In genomic region chr13:40434516-40435397, GRCh38 we compare ENCODE assay signal across 19 cellular contexts.
DNase-seq lines count a peak whose midpoint lies in the region; ATAC-seq and TF ChIP-seq lines count a peak whose summit lies in the region.
"Had no signal": no experiment of that assay in that cellular context is flagged by ENCODE, and none has a peak within 500 bp of the region (broad histone marks: within the 10 kb centered on the region; RNA-seq: fewer than 3 reads in every experiment).

No MANE protein-coding gene starts in this region.

- no peak for ATAC-seq in activated CD8-positive, alpha-beta memory T cell treated with anti-CD3 and anti-CD28 coated beads, Interleukin-2, amount 10 ng/mL, durations not matched to agents 7 days and 5 days
- ATAC-seq in GM19351 (IDR thresholded peaks at IDR 0.05; ENCODE audit: unreplicated experiment) = peak; percentile 51
- ATAC-seq in naive thymus-derived CD4-positive, alpha-beta T cell = no peak
- no peak for ATAC-seq in GM18870 (IDR thresholded peaks at IDR 0.05; ENCODE audit: unreplicated experiment)
- ATAC-seq: SK-N-SH treated with all-trans-retinoic acid at 6 μM for 48 hours had no signal

- H3K9ac ChIP-seq in OCI-LY1 (ENCODE audit: low read length) = peak overlapping the region; percentile 33
- H3K9ac ChIP-seq: parathyroid adenoma had no signal

- TF ChIP-seq CTCF in OCI-LY1 (IDR thresholded peaks at IDR 0.05; ENCODE audit: low read length) = no peak

- H3K27me3 ChIP-seq in OCI-LY1 (ENCODE audit: insufficient read depth, low read length) = no peaks in the 10 kb centered on the region
- no peaks in the 10 kb centered on the region for H3K27me3 ChIP-seq in naive thymus-derived CD4-positive, alpha-beta T cell (ENCODE audit: control insufficient read depth in 2 of 2, insufficient read depth in 2 of 2, low read length in 2 of 2)

- no peak overlapping the region for H2AFZ ChIP-seq in OCI-LY1 (ENCODE audit: low read length)
- H2AFZ ChIP-seq: parathyroid adenoma had no signal

- H3K27ac Mint-ChIP-seq in activated CD8-positive, alpha-beta memory T cell treated with anti-CD3 and anti-CD28 coated beads, Interleukin-2, amount 10 ng/mL, durations not matched to agents 7 days and 5 days = peak overlapping the region; percentile 63
- peak overlapping the region in 8 of 9 donors; percentile 44 to 94 (median 86) for H3K27ac Mint-ChIP-seq in naive thymus-derived CD4-positive, alpha-beta T cell
- H3K27ac Mint-ChIP-seq: type B pancreatic cell had no signal

- intact Hi-C loops in naive thymus-derived CD4-positive, alpha-beta T cell (cut with micrococcal nuclease) = loop anchor here (5.0 kb wide), 3 partner anchors 117 to 247 kb away; partner anchors contain the start of gene FOXO1 (in 1 of the 2)

- H3K9me3 Mint-ChIP-seq in activated CD8-positive, alpha-beta memory T cell treated with anti-CD3 and anti-CD28 coated beads, Interleukin-2, amount 10 ng/mL, durations not matched to agents 7 days and 5 days (ENCODE audit: low read depth) = no peaks in the 10 kb centered on the region
- H3K9me3 Mint-ChIP-seq in naive thymus-derived CD4-positive, alpha-beta T cell = no peaks in the 10 kb centered on the region

- no peak overlapping the region for H3K4me3 ChIP-seq in OCI-LY1 (ENCODE audit: low read depth, low read length, poor library complexity, severe bottlenecking)
- H3K4me3 ChIP-seq in naive thymus-derived CD4-positive, alpha-beta T cell (ENCODE audit: low read length) = no peak overlapping the region
- H3K4me3 ChIP-seq: skin epidermis had no signal

- no peak overlapping the region for H3K4me3 Mint-ChIP-seq in activated CD8-positive, alpha-beta memory T cell treated with anti-CD3 and anti-CD28 coated beads, Interleukin-2, amount 10 ng/mL, durations not matched to agents 7 days and 5 days
- peak overlapping the region; percentile 15 to 70 (median 60) for H3K4me3 Mint-ChIP-seq in naive thymus-derived CD4-positive, alpha-beta T cell
- H3K4me3 Mint-ChIP-seq: type B pancreatic cell had no signal

- H3K36me3 Mint-ChIP-seq in activated CD8-positive, alpha-beta memory T cell treated with anti-CD3 and anti-CD28 coated beads, Interleukin-2, amount 10 ng/mL, durations not matched to agents 7 days and 5 days = peaks cover 6% of the 10 kb centered on the region
- no peaks in the 10 kb centered on the region for H3K36me3 Mint-ChIP-seq in naive thymus-derived CD4-positive, alpha-beta T cell
- H3K36me3 Mint-ChIP-seq: type B pancreatic cell had no signal

- POLR2A ChIA-PET in naive thymus-derived CD4-positive, alpha-beta T cell (lab: Charles Lee) = interaction anchor here (0.8 to 1.6 kb wide), 11 partner anchors 9 to 247 kb away, joined by 3 to 5 read pairs (median 4); no protein-coding TSS in a partner anchor

- H3K9me2 ChIP-seq in OCI-LY1 (ENCODE audit: low read depth, low read length) = no peaks in the 10 kb centered on the region

- no peaks in the 10 kb centered on the region for H3K79me2 ChIP-seq in OCI-LY1 (ENCODE audit: insufficient read depth, low read length)
- H3K79me2 ChIP-seq: parathyroid adenoma had no signal

- no peaks in the 10 kb centered on the region for H4K20me1 ChIP-seq in OCI-LY1 (ENCODE audit: insufficient read depth, low read length)

- CTCF ChIA-PET in activated CD8-positive, alpha-beta memory T cell treated with anti-CD3 and anti-CD28 coated beads, Interleukin-2, amount 10 ng/mL, durations not matched to agents 7 days and 5 days (lab: Charles Lee) = interaction anchor here (1.0 to 1.5 kb wide), 4 partner anchors 10 to 50 kb away, joined by 3 to 4 read pairs (median 4); no protein-coding TSS in a partner anchor
- CTCF ChIA-PET in naive thymus-derived CD4-positive, alpha-beta T cell (lab: Charles Lee) = interaction anchor here (0.8 to 1.3 kb wide), 4 partner anchors 15 to 492 kb away, joined by 3 to 4 read pairs (median 3); no protein-coding TSS in a partner anchor

- peaks cover 86% of the 10 kb centered on the region for H3K4me1 ChIP-seq in OCI-LY1 (ENCODE audit: insufficient read depth, low read length, severe bottlenecking)
- H3K4me1 ChIP-seq in naive thymus-derived CD4-positive, alpha-beta T cell (ENCODE audit: control insufficient read depth in 2 of 2, insufficient read depth in 2 of 2, low read length in 2 of 2) = peaks cover 28 to 66% of the 10 kb centered on the region in 2 donors
- H3K4me1 ChIP-seq: parathyroid adenoma had no signal

- H3F3A ChIP-seq in OCI-LY1 (ENCODE audit: insufficient read depth, low read length) = no peaks in the 10 kb centered on the region; the same call in 1 of the 2 replicates

- peaks cover 49% of the 10 kb centered on the region for H3K4me1 Mint-ChIP-seq in activated CD8-positive, alpha-beta memory T cell treated with anti-CD3 and anti-CD28 coated beads, Interleukin-2, amount 10 ng/mL, durations not matched to agents 7 days and 5 days
- peaks cover 38 to 88% (median 81%) of the 10 kb centered on the region in 7 donors for H3K4me1 Mint-ChIP-seq in naive thymus-derived CD4-positive, alpha-beta T cell

- H3K27ac ChIP-seq in OCI-LY1 (ENCODE audit: low read depth, low read length, poor library complexity, severe bottlenecking) = peak overlapping the region; percentile 97
- H3K27ac ChIP-seq in naive thymus-derived CD4-positive, alpha-beta T cell (ENCODE audit: low read depth, low read length) = peak overlapping the region; percentile 50
- H3K27ac ChIP-seq: parathyroid adenoma had no signal

- peak overlapping the region; percentile 35; the same call in 1 of the 2 replicates for H3K4me2 ChIP-seq in OCI-LY1 (ENCODE audit: low read length)

- no peaks in the 10 kb centered on the region for H3K27me3 Mint-ChIP-seq in activated CD8-positive, alpha-beta memory T cell treated with anti-CD3 and anti-CD28 coated beads, Interleukin-2, amount 10 ng/mL, durations not matched to agents 7 days and 5 days
- H3K27me3 Mint-ChIP-seq in naive thymus-derived CD4-positive, alpha-beta T cell = no peaks in the 10 kb centered on the region

- no peaks in the 10 kb centered on the region for H3K36me3 ChIP-seq in OCI-LY1 (ENCODE audit: insufficient read depth, low read length)
- no peaks in the 10 kb centered on the region for H3K36me3 ChIP-seq in naive thymus-derived CD4-positive, alpha-beta T cell (ENCODE audit: control insufficient read depth in 2 of 3, insufficient read depth in 3 of 3, low read length in 3 of 3)

- DNase-seq in activated CD8-positive, alpha-beta memory T cell treated with anti-CD3 and anti-CD28 coated beads, Interleukin-2, amount 10 ng/mL, durations not matched to agents 7 days and 5 days = no peak
- no peak for DNase-seq in activated CD8-positive, alpha-beta memory T cell treated with anti-CD3 and anti-CD28 coated beads for 24 hours
- DNase-seq in naive thymus-derived CD4-positive, alpha-beta T cell = peak in 3 of 9 donors; percentile 15 to 17 (median 17)
- DNase-seq in activated CD4-positive, CD25-positive, alpha-beta regulatory T cell treated with anti-CD3 and anti-CD28 coated beads, Interleukin-2, amount 50 U/mL, for 72 hours = no peak
- no peak for DNase-seq in NCI-H146 (lab: John Stamatoyannopoulos, UW)
- DNase-seq: activated CD8-positive, alpha-beta memory T cell treated with anti-CD3 and anti-CD28 coated beads, Interleukin-2, amount 50 U/mL, for 48 hours; effector memory CD4-positive, alpha-beta T cell; GF-D8; hippocampal formation; kidney glomerular epithelial cell; NCI-H187; NCI-H510A had no signal

- no peaks in the 10 kb centered on the region for H3K9me3 ChIP-seq in OCI-LY1 (ENCODE audit: low read length)
- H3K9me3 ChIP-seq in naive thymus-derived CD4-positive, alpha-beta T cell (ENCODE audit: control insufficient read depth in 2 of 3, low read length in 3 of 3) = no peaks in the 10 kb centered on the region
